ENCODE assay signal across 1 cellular context in the genomic region with DNA sequence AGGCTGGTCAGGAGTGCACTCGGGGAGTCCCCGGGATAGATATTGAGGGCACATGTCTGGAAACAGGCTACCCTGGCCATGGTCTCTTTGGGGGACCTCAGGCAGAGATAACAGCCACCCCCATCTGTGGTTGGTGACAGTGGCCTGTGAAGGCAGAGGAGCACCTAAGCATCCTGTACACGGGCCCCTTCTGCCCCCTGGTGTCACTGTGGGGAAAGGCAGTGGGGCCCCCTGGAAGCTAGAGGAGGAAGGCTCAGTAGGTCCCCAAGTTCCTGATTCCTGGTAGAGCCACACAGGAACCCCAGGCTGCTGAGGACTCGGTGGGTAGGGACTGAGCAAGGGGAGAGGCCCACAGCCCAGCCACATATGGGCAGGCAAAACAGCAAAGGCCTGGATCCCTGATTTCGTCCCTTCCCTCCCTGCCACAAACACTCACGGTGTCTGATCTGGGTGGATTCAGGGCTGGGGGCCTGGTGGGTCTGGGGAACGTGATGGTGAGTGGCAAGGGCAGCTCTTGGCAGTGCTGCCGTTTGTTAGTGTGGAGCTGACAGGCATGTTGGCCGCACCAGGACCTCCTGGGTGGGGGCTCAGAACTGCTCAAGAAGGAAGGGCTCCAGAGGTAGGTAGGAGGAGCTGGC.
TF ChIP-seq lines count a peak whose summit lies in the region.

No MANE protein-coding gene starts in this region.

TF ChIP-seq in endothelial cell of umbilical vein, 7 proteins besides CTCF, POLR2A, EP300 and RAD21:
- TF ChIP-seq GATA2 (IDR thresholded peaks at IDR 0.05; ENCODE audit: insufficient read depth, insufficient read length, low read depth, low read length), result no peak
- TF ChIP-seq MYC (IDR thresholded peaks at IDR 0.05; ENCODE audit: low read depth, low read length), result no peak
- TF ChIP-seq EZH2 (IDR thresholded peaks at IDR 0.05; ENCODE audit: borderline replicate concordance, low read depth, low read length, severe bottlenecking), result no peak
- no peak for TF ChIP-seq POLR2AphosphoS5 (IDR thresholded peaks at IDR 0.05; ENCODE audit: insufficient read depth, low read depth, low read length)
- TF ChIP-seq, protein P1, sequence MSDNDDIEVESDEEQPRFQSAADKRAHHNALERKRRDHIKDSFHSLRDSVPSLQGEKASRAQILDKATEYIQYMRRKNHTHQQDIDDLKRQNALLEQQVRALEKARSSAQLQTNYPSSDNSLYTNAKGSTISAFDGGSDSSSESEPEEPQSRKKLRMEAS (IDR thresholded peaks at IDR 0.05; ENCODE audit: insufficient read depth, insufficient read length), result no peak
- no peak for TF ChIP-seq JUN (IDR thresholded peaks at IDR 0.05; ENCODE audit: borderline replicate concordance, insufficient read depth, insufficient read length, low read depth)
- TF ChIP-seq FOS (IDR thresholded peaks at IDR 0.05; ENCODE audit: borderline replicate concordance, insufficient read depth, low read length), result no peak
